In genomic region chr2:3958969-3959368, GRCh38 we compare ENCODE assay signal across 18 cellular contexts.
DNase-seq lines count a peak whose midpoint lies in the region; ATAC-seq, FAIRE-seq and TF ChIP-seq lines count a peak whose summit lies in the region.
"Had no signal": no experiment of that assay in that cellular context is flagged by ENCODE, and none has a peak within 500 bp of the region (broad histone marks: within the 10 kb centered on the region; RNA-seq: fewer than 3 reads in every experiment).

No MANE protein-coding gene starts in this region.

- no peak for FAIRE-seq in H1 (lab: Jason Lieb, UNC)
- FAIRE-seq: GM19239 had no signal

- H3K4ac ChIP-seq in H1 (replicated peaks; ENCODE audit: insufficient read length, low read depth, low read length): no peak overlapping the region
- no peak overlapping the region for H3K4ac ChIP-seq in neuronal stem cell (ENCODE audit: low read length)

- no peak for TF ChIP-seq POLR2A in H1 (IDR thresholded peaks at IDR 0.05; ENCODE audit: control extremely low read depth in 1 of 2, low read depth in 2 of 2, low read length in 2 of 2)

- 0 out of 3 replicates have a peak, but pooled peaks cover 3% of the 10 kb centered on the region for H3K36me3 Mint-ChIP-seq in GM23338 (ENCODE audit: low read depth)
- H3K36me3 Mint-ChIP-seq: CD4-positive, CD25-positive, alpha-beta regulatory T cell; CD8-positive, alpha-beta memory T cell had no signal

- no peaks in the 10 kb centered on the region for H3K27me3 Mint-ChIP-seq in GM23338 (ENCODE audit: insufficient read depth, low read depth, poor library complexity)
- H3K27me3 Mint-ChIP-seq: CD4-positive, CD25-positive, alpha-beta regulatory T cell; CD8-positive, alpha-beta memory T cell had no signal

- H3K23me2 ChIP-seq in H1 (ENCODE audit: low read depth, low read length): no peaks in the 10 kb centered on the region

- H2BK5ac ChIP-seq in H1 (ENCODE audit: low read depth, low read length) (no peak overlapping the region), neuronal stem cell (ENCODE audit: low read length) (no peak overlapping the region)

- no peak for TF ChIP-seq EP300 in H1 (IDR thresholded peaks at IDR 0.05; ENCODE audit: borderline replicate concordance in 1 of 2, low read depth in 2 of 2, low read length in 2 of 2)

- H2BK15ac ChIP-seq in H1 (ENCODE audit: low read length) (no peak overlapping the region), neuronal stem cell (ENCODE audit: low read length) (peak overlapping the region; percentile 61)

- H3K4me1 ChIP-seq in A673 (ENCODE audit: insufficient read depth, low read length, poor library complexity, severe bottlenecking): peaks cover 74% of the 10 kb centered on the region
- H3K4me1 ChIP-seq in GM23338 (ENCODE audit: insufficient read depth): no peaks in the 10 kb centered on the region
- no peaks in the 10 kb centered on the region; a peak in 2 of 7 replicates for H3K4me1 ChIP-seq in H1 (replicated peaks in 1 of 4; ENCODE audit: control insufficient read depth in 3 of 4, insufficient read depth in 4 of 4, low read length in 3 of 4)
- peaks cover 0 to 7% of the 10 kb centered on the region in 2 donors for H3K4me1 ChIP-seq in neuronal stem cell (ENCODE audit: control insufficient read depth in 2 of 2, insufficient read depth in 1 of 2, low read depth in 1 of 2, low read length in 2 of 2)
- H3K4me1 ChIP-seq: BE2C had no signal

- CTCF ChIA-PET in A673 (lab: Charles Lee) (interaction anchor here (0.6 to 2.2 kb wide), 9 partner anchors 15 to 1500 kb away, joined by 3 to 29 read pairs (median 7); no protein-coding TSS in a partner anchor), H1 (lab: Charles Lee; ENCODE audit: partially characterized antibody) (interaction anchor here (0.5 to 5.2 kb wide), 25 partner anchors 9 to 1986 kb away, joined by 3 to 34 read pairs (median 4); no protein-coding TSS in a partner anchor)

- no peak overlapping the region for H4K91ac ChIP-seq in H1 (replicated peaks; ENCODE audit: insufficient read length, low read length)
- no peak overlapping the region for H4K91ac ChIP-seq in neuronal stem cell (ENCODE audit: low read depth, low read length, poor library complexity)

- BruUV-seq in A673 (replicated peaks; lab: Mats Ljungman, UMichigan): no TSS peak

- H3K9me3 ChIP-seq in A673 (ENCODE audit: low read depth, low read length, poor library complexity, severe bottlenecking) (no peaks in the 10 kb centered on the region), H1 (ENCODE audit: insufficient read depth in 2 of 2, low read depth in 1 of 2, low read length in 1 of 2) (no peaks in the 10 kb centered on the region), neuronal stem cell (replicated peaks in 1 of 2; ENCODE audit: control insufficient read depth in 2 of 2, insufficient read depth in 1 of 2, low read depth in 1 of 2, low read length in 2 of 2) (no peaks in the 10 kb centered on the region)
- H3K9me3 ChIP-seq: BE2C had no signal

- H3K4me3 ChIP-seq in A673 (ENCODE audit: low read depth, low read length, poor library complexity, severe bottlenecking): no peak overlapping the region
- no peak overlapping the region for H3K4me3 ChIP-seq in GM23338
- no peak overlapping the region for H3K4me3 ChIP-seq in H1 (ENCODE audit: extremely low read depth in 1 of 4, insufficient read depth in 2 of 4, low read depth in 3 of 4, low read length in 4 of 4)
- H3K4me3 ChIP-seq in neuronal stem cell (ENCODE audit: low read length in 2 of 2): no peak overlapping the region
- H3K4me3 ChIP-seq: GM12878, K562 had no signal

- peaks cover 64% of the 10 kb centered on the region for H3K9me3 Mint-ChIP-seq in GM23338

- H3K79me2 ChIP-seq in GM23338 (replicated peaks; ENCODE audit: insufficient read depth) (no peaks in the 10 kb centered on the region), H1 (ENCODE audit: control insufficient read depth in 1 of 2, insufficient read depth in 2 of 2, low read length in 2 of 2) (no peaks in the 10 kb centered on the region)

- H4K20me1 ChIP-seq in GM23338 (replicated peaks; ENCODE audit: insufficient read depth) (no peaks in the 10 kb centered on the region), H1 (replicated peaks in 1 of 2; ENCODE audit: control insufficient read depth in 1 of 2, insufficient read depth in 2 of 2, low read length in 2 of 2) (no peaks in the 10 kb centered on the region)

- H2BK120ac ChIP-seq in H1 (replicated peaks; ENCODE audit: low read depth, low read length) (no peak overlapping the region), neuronal stem cell (ENCODE audit: low read depth, low read length) (no peak overlapping the region)

- no peak overlapping the region for H3K23ac ChIP-seq in H1 (ENCODE audit: insufficient read length)
- no peak overlapping the region for H3K23ac ChIP-seq in neuronal stem cell (ENCODE audit: low read depth, low read length, poor library complexity)

- intact Hi-C loops in A673 (cut with micrococcal nuclease; ENCODE audit: unreplicated experiment): loop anchor here (1.0 to 10.0 kb wide), 5 partner anchors 192 to 1406 kb away; no protein-coding TSS in a partner anchor

- H2AK5ac ChIP-seq in H1 (ENCODE audit: low read depth, low read length): no peak overlapping the region
- peak overlapping the region; percentile 85 for H2AK5ac ChIP-seq in neuronal stem cell (ENCODE audit: low read depth, low read length)

- H2AFZ ChIP-seq in GM23338 (no peak overlapping the region), H1 (ENCODE audit: low read length) (no peak overlapping the region), neuronal stem cell (ENCODE audit: low read length) (no peak overlapping the region)

- H2BK20ac ChIP-seq in H1 (ENCODE audit: low read length): no peak overlapping the region

- H3K27ac ChIP-seq in A673 (ENCODE audit: low read depth, low read length, poor library complexity, severe bottlenecking) (peak overlapping the region; percentile 61), GM23338 (ENCODE audit: low read depth) (no peak overlapping the region), H1 (ENCODE audit: low read depth, low read length) (no peak overlapping the region), neuronal stem cell (replicated peaks; ENCODE audit: low read length) (no peak overlapping the region)
- H3K27ac ChIP-seq: HL-60 had no signal

- H2BK12ac ChIP-seq in H1 (ENCODE audit: low read depth, low read length) (no peak overlapping the region), neuronal stem cell (ENCODE audit: low read length) (no peak overlapping the region)

- H4K8ac ChIP-seq in H1 (ENCODE audit: extremely low read depth, insufficient read depth, low read length) (no peak overlapping the region), neuronal stem cell (ENCODE audit: low read depth, low read length) (no peak overlapping the region)

- WGBS in H1 (ENCODE audit: extremely low coverage in 1 of 2, insufficient coverage in 1 of 2, insufficient read length in 1 of 2, insufficient replicate concordance in 2 of 2, low coverage in 1 of 2, low lambda C conversion rate in 2 of 2, missing lambda C conversion rate in 1 of 2), 2 experiments: 57% methylated on average over 13 of the region's 13 CpGs; no CpG with 5 or more reads in 1 of the 2 experiments
- WGBS in neuronal stem cell (ENCODE audit: extremely low coverage in 2 of 2, insufficient read length in 2 of 2, insufficient replicate concordance in 1 of 2), 2 donors: no CpG with 5 or more reads among the region's 13 CpGs

- H3K4me3 Mint-ChIP-seq in GM23338: no peak overlapping the region
- H3K4me3 Mint-ChIP-seq: CD4-positive, CD25-positive, alpha-beta regulatory T cell; CD8-positive, alpha-beta memory T cell; HFFc6 had no signal

- H3K27ac Mint-ChIP-seq in GM23338: no peak overlapping the region; the same call in 1 of the 2 replicates
- H3K27ac Mint-ChIP-seq: CD4-positive, CD25-positive, alpha-beta regulatory T cell; CD8-positive, alpha-beta memory T cell; HFFc6 had no signal

- TF ChIP-seq CTCF in A673 (conservative IDR thresholded peaks at IDR 0.05; ENCODE audit: low read depth, low read length) (no peak), GM23338 (conservative IDR thresholded peaks at IDR 0.05; ENCODE audit: low read depth in 2 of 2) (no peak), H1 (IDR thresholded peaks at IDR 0.05; ENCODE audit: control extremely low read depth in 1 of 3, insufficient read depth in 1 of 3, low read depth in 1 of 3, low read length in 3 of 3) (no peak)

- H3K14ac ChIP-seq in H1 (ENCODE audit: insufficient read length) (no peak overlapping the region), neuronal stem cell (ENCODE audit: low read length) (no peak overlapping the region)

- H3K36me3 ChIP-seq in A673 (ENCODE audit: insufficient read depth, low read length, poor library complexity, severe bottlenecking): no peaks in the 10 kb centered on the region
- no peaks in the 10 kb centered on the region; the same call in 1 of the 2 replicates for H3K36me3 ChIP-seq in GM23338 (ENCODE audit: insufficient read depth)
- no peaks in the 10 kb centered on the region for H3K36me3 ChIP-seq in H1 (ENCODE audit: control insufficient read depth in 2 of 4, insufficient read depth in 4 of 4, low read length in 3 of 4)
- H3K36me3 ChIP-seq in neuronal stem cell (replicated peaks in 1 of 2; ENCODE audit: control insufficient read depth in 2 of 2, insufficient read depth in 2 of 2, low read length in 2 of 2): no peaks in the 10 kb centered on the region
- H3K36me3 ChIP-seq: BE2C had no signal

- no peaks in the 10 kb centered on the region for H3K27me3 ChIP-seq in A673 (replicated peaks; ENCODE audit: insufficient read depth, low read depth, low read length, poor library complexity)
- H3K27me3 ChIP-seq in GM23338 (ENCODE audit: insufficient read depth): no peaks in the 10 kb centered on the region
- H3K27me3 ChIP-seq in H1 (replicated peaks in 1 of 4; ENCODE audit: control insufficient read depth in 3 of 4, extremely low read depth in 1 of 4, insufficient read depth in 3 of 4, low read length in 3 of 4): no peaks in the 10 kb centered on the region
- H3K27me3 ChIP-seq in neuronal stem cell (ENCODE audit: control insufficient read depth in 3 of 3, insufficient read depth in 3 of 3, low read depth in 1 of 3, low read length in 3 of 3): no peaks in the 10 kb centered on the region

- H3K56ac ChIP-seq in H1 (replicated peaks; ENCODE audit: insufficient read length, low read depth, low read length): no peak overlapping the region

- H3K9ac ChIP-seq in H1 (replicated peaks in 1 of 4; ENCODE audit: extremely low read depth in 1 of 4, low read depth in 3 of 4, low read length in 3 of 4) (no peak overlapping the region), neuronal stem cell (ENCODE audit: low read depth, low read length, poor library complexity) (no peak overlapping the region)

- no peak for TF ChIP-seq RAD21 in H1 (IDR thresholded peaks at IDR 0.05 in 1 of 2, conservative IDR thresholded peaks at IDR 0.05 in 1 of 2; ENCODE audit: low read depth in 2 of 2, low read length in 2 of 2)

- POLR2A ChIA-PET in A673 (lab: Charles Lee; ENCODE audit: low non-redundant PET) (interaction anchor here (0.6 kb wide), 2 partner anchors 44 to 231 kb away, joined by 3 to 9 read pairs; no protein-coding TSS in a partner anchor), H1 (lab: Charles Lee; ENCODE audit: partially characterized antibody) (no interaction called here)

- H4K5ac ChIP-seq in H1 (ENCODE audit: insufficient read length, low read depth, low read length): no peak overlapping the region

- H3K79me1 ChIP-seq in H1 (ENCODE audit: low read depth, low read length) (no peaks in the 10 kb centered on the region), neuronal stem cell (ENCODE audit: low read depth, low read length) (no peaks in the 10 kb centered on the region)

- H3K4me2 ChIP-seq in GM23338 (no peak overlapping the region), H1 (ENCODE audit: insufficient read depth in 1 of 2, low read depth in 2 of 2, low read length in 2 of 2) (no peak overlapping the region), neuronal stem cell (ENCODE audit: insufficient read depth, low read length, poor library complexity, severe bottlenecking) (no peak overlapping the region)

- H3K18ac ChIP-seq in H1 (ENCODE audit: extremely low read depth, low read length) (no peak overlapping the region), neuronal stem cell (ENCODE audit: low read length) (peak overlapping the region; percentile 46)

- ATAC-seq in GM23338: peak; percentile 23; the same call in 2 of the 3 replicates
- no peak for ATAC-seq in GM21619 (IDR thresholded peaks at IDR 0.05; ENCODE audit: unreplicated experiment)

- H3F3A ChIP-seq in GM23338 (replicated peaks; ENCODE audit: low read depth): no peaks in the 10 kb centered on the region

- no peak for DNase-seq in A673 (ENCODE audit: low spot score)
- DNase-seq in GM23338 (ENCODE audit: low spot score): peak; percentile 27
- DNase-seq in H1 (ENCODE audit: low read depth in 1 of 2, low spot score in 2 of 2): no peak
- DNase-seq in neuronal stem cell (ENCODE audit: low spot score): no peak
- DNase-seq in NAMALWA (ENCODE audit: low spot score): no peak
- DNase-seq in 8988T: no peak
- DNase-seq: BE2C; C1 segment of cervical spinal cord; CD8-positive, alpha-beta memory T cell; DMS 273 treated with DMSO at 0.1 percent for 48 hours; DND-41; HFFc6 had no signal

- no peaks in the 10 kb centered on the region for H3K4me1 Mint-ChIP-seq in GM23338
- H3K4me1 Mint-ChIP-seq: CD4-positive, CD25-positive, alpha-beta regulatory T cell; CD8-positive, alpha-beta memory T cell had no signal

- H3K9me2 ChIP-seq in GM23338 (ENCODE audit: insufficient read depth): no peaks in the 10 kb centered on the region
